8 cellular contexts compared by ENCODE assay signal in genomic region chr16:23679986-23680336, GRCh38. TPM values are rescaled to one million over a fixed set of nuclear protein-coding genes. Genes with fewer than 3 reads are reported as not detected.
DNase-seq lines count a peak whose midpoint lies in the region; ATAC-seq and TF ChIP-seq lines count a peak whose summit lies in the region.

No MANE protein-coding gene starts in this region.

- no peaks in the 10 kb centered on the region for H3K9me3 Mint-ChIP-seq in nephron

- peaks cover 26% of the 10 kb centered on the region for H3K36me3 Mint-ChIP-seq in nephron (ENCODE audit: low read depth)

- H3K4me1 Mint-ChIP-seq in nephron, result peaks cover 22% of the 10 kb centered on the region

- no peak overlapping the region for H3K27ac Mint-ChIP-seq in nephron

- H3K27me3 Mint-ChIP-seq in nephron (ENCODE audit: low read depth), result no peaks in the 10 kb centered on the region

- peaks cover 57% of the 10 kb centered on the region for H3K36me3 ChIP-seq in MG63

- H3K4me3 ChIP-seq in MG63 (peak overlapping the region; percentile 64), cardiac fibroblast (replicated peaks in 1 of 2; ENCODE audit: low read depth in 2 of 2, low read length in 2 of 2) (peak overlapping the region; percentile 65 to 73)

- DNase-seq in ELF-1 (ENCODE audit: low read depth, low spot score), result peak; percentile 14
- no peak for DNase-seq in MG63
- DNase-seq in cardiac fibroblast (ENCODE audit: low read depth in 2 of 2), result no peak
- DNase-seq in pons (ENCODE audit: low spot score), result no peak
- no peak for DNase-seq in NCI-H226
- DNase-seq in D341Med (ENCODE audit: low spot score), result no peak

- peak overlapping the region; percentile 90 to 94 (median 91) for H3K4me3 Mint-ChIP-seq in nephron

- H3K27me3 ChIP-seq in MG63, result no peaks in the 10 kb centered on the region

- TF ChIP-seq CTCF in cardiac fibroblast (IDR thresholded peaks at IDR 0.05; ENCODE audit: low read depth, low read length) (no peak), nephron (IDR thresholded peaks at IDR 0.05; ENCODE audit: unreplicated experiment in 3 of 3) (no peak)

- no peaks in the 10 kb centered on the region for H3K9me3 ChIP-seq in MG63

- no peak for ATAC-seq in HG03342 (IDR thresholded peaks at IDR 0.05; ENCODE audit: unreplicated experiment)

RNA-seq across cellular contexts. Expression of gene PLK1, which starts 1.3 kb away (rescaled TPM):
- 38.0 and 39.7 TPM in 2 replicates for total RNA-seq in MG63 (2014; rRNA removed; shearing (Covaris generic); ENCODE audit: low replicate concordance)

RNA-seq across cellular contexts. Expression of gene ERN2, which starts 33.1 kb away (rescaled TPM):
- not detected in 2 replicates for total RNA-seq in MG63 (2014; rRNA removed; shearing (Covaris generic); ENCODE audit: low replicate concordance)

RNA-seq across cellular contexts. Expression of gene DCTN5, which starts 38.7 kb away (rescaled TPM):
- 96.7 and 108 TPM in 2 replicates for total RNA-seq in MG63 (2014; rRNA removed; shearing (Covaris generic); ENCODE audit: low replicate concordance)

RNA-seq across cellular contexts. Expression of gene PALB2, which starts 38.9 kb away (rescaled TPM):
- total RNA-seq in MG63 (2014; rRNA removed; shearing (Covaris generic); ENCODE audit: low replicate concordance), result 15.1 and 15.4 TPM in 2 replicates
